ENCODE assay signal across 22 cellular contexts in genomic region chr3:67484085-67484484, GRCh38.
"Had no signal": no experiment of that assay in that cellular context is flagged by ENCODE, and none has a peak within 500 bp of the region (broad histone marks: within the 10 kb centered on the region; RNA-seq: fewer than 3 reads in every experiment).

No MANE protein-coding gene starts in this region.

- H3K4me3 Mint-ChIP-seq: endodermal cell; immature natural killer cell; nephron; stimulated activated effector memory CD8-positive, alpha-beta T cell treated with anti-CD3 and anti-CD28 coated beads, Interleukin-12 subunit alpha, Interleukin-12 subunit beta, amount 100 ng/mL, for 72 hours; stimulated activated naive CD8-positive, alpha-beta T cell treated with anti-CD3 and anti-CD28 coated beads, Interleukin-15, amount 100 ng/mL, for 72 hours; WTC11 had no signal

- DNase-seq: activated CD4-positive, alpha-beta T cell treated with anti-CD3 and anti-CD28 coated beads, Interleukin-2, amount 50 U/mL, for 48 hours; activated gamma-delta T cell; activated naive CD4-positive, alpha-beta T cell treated with anti-CD3 and anti-CD28 coated beads, Interleukin-2, amount 50 U/mL, for 16 hours; amniotic stem cell; colonic mucosa; endodermal cell; foreskin fibroblast; immature natural killer cell; mammary epithelial cell; ovary; psoas muscle; right lobe of liver; small intestine; stimulated activated CD4-positive, alpha-beta T cell treated with anti-CD3 and anti-CD28 coated beads, Interleukin-2, amount 100 ng/mL, for 24 hours; stimulated activated naive CD8-positive, alpha-beta T cell treated with anti-CD3 and anti-CD28 coated beads, Interleukin-15, amount 100 ng/mL, for 72 hours; T-helper 1 cell; T1000; tibial artery had no signal

- H3K36me3 Mint-ChIP-seq: WTC11 had no signal

- H3K27me3 Mint-ChIP-seq: stimulated activated naive CD8-positive, alpha-beta T cell treated with anti-CD3 and anti-CD28 coated beads, Interleukin-15, amount 100 ng/mL, for 72 hours had no signal

- ATAC-seq: left lobe of liver; psoas muscle; right lobe of liver; stimulated activated effector memory CD8-positive, alpha-beta T cell treated with anti-CD3 and anti-CD28 coated beads, Interleukin-12 subunit alpha, Interleukin-12 subunit beta, amount 100 ng/mL, for 72 hours; stimulated activated naive CD8-positive, alpha-beta T cell treated with anti-CD3 and anti-CD28 coated beads, Interleukin-15, amount 100 ng/mL, for 72 hours; WTC11 had no signal

- H3K9me3 Mint-ChIP-seq: endodermal cell; immature natural killer cell; nephron; stimulated activated effector memory CD8-positive, alpha-beta T cell treated with anti-CD3 and anti-CD28 coated beads, Interleukin-12 subunit alpha, Interleukin-12 subunit beta, amount 100 ng/mL, for 72 hours; stimulated activated naive CD8-positive, alpha-beta T cell treated with anti-CD3 and anti-CD28 coated beads, Interleukin-15, amount 100 ng/mL, for 72 hours; WTC11 had no signal

- H3K27ac Mint-ChIP-seq: endodermal cell; nephron; stimulated activated effector memory CD8-positive, alpha-beta T cell treated with anti-CD3 and anti-CD28 coated beads, Interleukin-12 subunit alpha, Interleukin-12 subunit beta, amount 100 ng/mL, for 72 hours; stimulated activated naive CD8-positive, alpha-beta T cell treated with anti-CD3 and anti-CD28 coated beads, Interleukin-15, amount 100 ng/mL, for 72 hours; WTC11 had no signal

- H3K4me1 Mint-ChIP-seq: nephron had no signal
